ENCODE assay signal across 8 cellular contexts in genomic region chr15:90870354-90871096, GRCh38. TPM values are rescaled to one million over a fixed set of nuclear protein-coding genes. Genes with fewer than 3 reads are reported as not detected.
DNase-seq lines count a peak whose midpoint lies in the region; ATAC-seq and TF ChIP-seq lines count a peak whose summit lies in the region.

No MANE protein-coding gene starts in this region.

- 22% methylated on average over 16 of the region's 16 CpGs for WGBS in lower leg skin, 2 donors

- no peaks in the 10 kb centered on the region for H3K36me3 ChIP-seq in CD4-positive, alpha-beta memory T cell (ENCODE audit: insufficient read depth, low read length)
- H3K36me3 ChIP-seq in MG63 (peaks cover 5% of the 10 kb centered on the region; the same call in 1 of the 2 replicates), brain microvascular endothelial cell (replicated peaks) (peaks cover 3% of the 10 kb centered on the region)

- peak overlapping the region; percentile 68 for H3K27ac ChIP-seq in CD4-positive, alpha-beta memory T cell (ENCODE audit: low read depth, low read length)
- H3K27ac ChIP-seq in brain microvascular endothelial cell: peak overlapping the region; percentile 91

- H3K27me3 Mint-ChIP-seq in CD4-positive, alpha-beta memory T cell: no peaks in the 10 kb centered on the region
- no peaks in the 10 kb centered on the region for H3K27me3 Mint-ChIP-seq in type B pancreatic cell

- H3K9me3 ChIP-seq in CD4-positive, alpha-beta memory T cell (ENCODE audit: control insufficient read depth in 1 of 2, low read length in 2 of 2): no peaks in the 10 kb centered on the region
- H3K9me3 ChIP-seq in MG63: no peaks in the 10 kb centered on the region

- H3K4me3 Mint-ChIP-seq in CD4-positive, alpha-beta memory T cell: peak overlapping the region; percentile 84 to 96 (median 88)
- peak overlapping the region; percentile 91 for H3K4me3 Mint-ChIP-seq in type B pancreatic cell

- POLR2A ChIA-PET in CD4-positive, alpha-beta memory T cell (lab: Charles Lee; ENCODE audit: partially characterized antibody): interaction anchor here (0.6 to 2.2 kb wide), 15 partner anchors 11 to 637 kb away, joined by 3 to 15 read pairs (median 4); partner anchors contain the start of genes BLM, CIB1, GDPGP1 and UNC45A

- H3K4me1 ChIP-seq in CD4-positive, alpha-beta memory T cell (ENCODE audit: insufficient read depth, low read length): peaks cover 46% of the 10 kb centered on the region

- H3K27me3 ChIP-seq in CD4-positive, alpha-beta memory T cell (ENCODE audit: insufficient read depth, low read length): no peaks in the 10 kb centered on the region
- H3K27me3 ChIP-seq in MG63 (no peaks in the 10 kb centered on the region), brain microvascular endothelial cell (replicated peaks) (no peaks in the 10 kb centered on the region)

- H3K4me1 Mint-ChIP-seq in CD4-positive, alpha-beta memory T cell: peaks cover 23 to 65% (median 40%) of the 10 kb centered on the region in 4 donors
- H3K4me1 Mint-ChIP-seq in type B pancreatic cell (ENCODE audit: unreplicated experiment): peaks cover 37% of the 10 kb centered on the region

- H3K4me3 ChIP-seq in CD4-positive, alpha-beta memory T cell (ENCODE audit: low read length in 2 of 2): peak overlapping the region; percentile 42 to 57
- peak overlapping the region; percentile 57 for H3K4me3 ChIP-seq in MG63
- peak overlapping the region; percentile 72 for H3K4me3 ChIP-seq in brain microvascular endothelial cell (ENCODE audit: low read depth, low read length)
- peak overlapping the region; percentile 84 for H3K4me3 ChIP-seq in lower leg skin (ENCODE audit: low read depth, poor library complexity, severe bottlenecking)

- peaks cover 0 to 11% of the 10 kb centered on the region in 2 donors for H3K36me3 Mint-ChIP-seq in CD4-positive, alpha-beta memory T cell
- H3K36me3 Mint-ChIP-seq in type B pancreatic cell: no peaks in the 10 kb centered on the region

- H3K9me3 Mint-ChIP-seq in CD4-positive, alpha-beta memory T cell: no peaks in the 10 kb centered on the region
- no peaks in the 10 kb centered on the region for H3K9me3 Mint-ChIP-seq in type B pancreatic cell

- CTCF ChIA-PET in CD4-positive, alpha-beta memory T cell (lab: Charles Lee; ENCODE audit: partially characterized antibody): interaction anchor here (0.6 to 1.7 kb wide), 4 partner anchors 19 to 64 kb away, joined by 3 to 4 read pairs (median 3); partner anchors contain the start of genes HDDC3 and UNC45A

- peak overlapping the region; percentile 92 to 98 (median 94) for H3K27ac Mint-ChIP-seq in CD4-positive, alpha-beta memory T cell
- H3K27ac Mint-ChIP-seq in type B pancreatic cell: peak overlapping the region; percentile 90

- intact Hi-C loops in CD4-positive, alpha-beta memory T cell (cut with micrococcal nuclease): loop anchor here (2.0 kb wide), 2 partner anchors 14 to 154 kb away; partner anchors contain the start of gene BLM
- intact Hi-C loops in lower leg skin (cut with DNase I; ENCODE audit: low total_unique reads): no loop called here

- in situ Hi-C loops in brain microvascular endothelial cell (cut with HindIII; ENCODE audit: low pct_ligation_motif_present, low sequenced_read_pairs): no loop called here

- no peak for TF ChIP-seq CTCF in brain microvascular endothelial cell (IDR thresholded peaks at IDR 0.05; ENCODE audit: low read depth, low read length, missing control alignments)
- TF ChIP-seq CTCF in lower leg skin (IDR thresholded peaks at IDR 0.05): no peak
- TF ChIP-seq CTCF in type B pancreatic cell (conservative IDR thresholded peaks at IDR 0.05): no peak

- no peak for DNase-seq in CD4-positive, alpha-beta memory T cell
- DNase-seq in MG63: no peak
- peak; percentile 14 for DNase-seq in brain microvascular endothelial cell
- no peak for DNase-seq in lower leg skin (ENCODE audit: low spot score in 2 of 2)
- DNase-seq in type B pancreatic cell (ENCODE audit: extremely low spot score, unreplicated experiment): no peak
- no peak for DNase-seq in RPMI8226
- DNase-seq in activated gamma-delta T cell (lab: John Stamatoyannopoulos, UW): no peak

- ATAC-seq in GM19328 (IDR thresholded peaks at IDR 0.05; ENCODE audit: unreplicated experiment): no peak

- no peak for TF ChIP-seq POLR2A in lower leg skin (IDR thresholded peaks at IDR 0.05)

RNA-seq across cellular contexts. Expression of gene FURIN, which starts 2.1 kb away (rescaled TPM):
- total RNA-seq in CD4-positive, alpha-beta memory T cell: 10 to 100 TPM; 37.2 to 40.3 TPM
- 10 to 100 TPM in 1 of 2 donors, 1 to 10 TPM in 1; 1.6 to 11.6 TPM for polyA plus RNA-seq in CD4-positive, alpha-beta memory T cell
- 14.7 and 19.3 TPM in 2 replicates for total RNA-seq in MG63 (2014; rRNA removed; shearing (Covaris generic); ENCODE audit: low replicate concordance)
- total RNA-seq in lower leg skin (100 to 1,000 TPM; 114 to 163 (median 149) TPM), type B pancreatic cell (ENCODE audit: low replicate concordance) (37.7 and 62.1 TPM in 2 replicates)

RNA-seq across cellular contexts. Expression of gene FES, which starts 13.8 kb away (rescaled TPM):
- total RNA-seq in CD4-positive, alpha-beta memory T cell: 1 to 10 TPM; 2.3 to 3.0 TPM
- polyA plus RNA-seq in CD4-positive, alpha-beta memory T cell: not detected
- 10.5 and 13.7 TPM in 2 replicates for total RNA-seq in MG63 (2014; rRNA removed; shearing (Covaris generic); ENCODE audit: low replicate concordance)
- total RNA-seq in lower leg skin (10 to 100 TPM in 2 of 4 donors, 1 to 10 TPM in 2; 3.6 to 17.9 (median 11.0) TPM), type B pancreatic cell (ENCODE audit: low replicate concordance) (3.1 TPM in 2 replicates)

RNA-seq across cellular contexts. Expression of gene MAN2A2, which starts 32.6 kb away (rescaled TPM):
- total RNA-seq in CD4-positive, alpha-beta memory T cell: 100 to 1,000 TPM; 123 to 126 TPM
- 10 to 100 TPM in 1 of 2 donors, 1 to 10 TPM in 1; 1.3 to 12.2 TPM for polyA plus RNA-seq in CD4-positive, alpha-beta memory T cell
- total RNA-seq in MG63 (2014; rRNA removed; shearing (Covaris generic); ENCODE audit: low replicate concordance): 9.5 and 45.8 TPM in 2 replicates
- total RNA-seq in lower leg skin: 10 to 100 TPM; 21.8 to 43.5 (median 27.4) TPM
- total RNA-seq in type B pancreatic cell (ENCODE audit: low replicate concordance): 43.0 and 60.2 TPM in 2 replicates
